37 cellular contexts compared by ENCODE assay signal in the genomic region with DNA sequence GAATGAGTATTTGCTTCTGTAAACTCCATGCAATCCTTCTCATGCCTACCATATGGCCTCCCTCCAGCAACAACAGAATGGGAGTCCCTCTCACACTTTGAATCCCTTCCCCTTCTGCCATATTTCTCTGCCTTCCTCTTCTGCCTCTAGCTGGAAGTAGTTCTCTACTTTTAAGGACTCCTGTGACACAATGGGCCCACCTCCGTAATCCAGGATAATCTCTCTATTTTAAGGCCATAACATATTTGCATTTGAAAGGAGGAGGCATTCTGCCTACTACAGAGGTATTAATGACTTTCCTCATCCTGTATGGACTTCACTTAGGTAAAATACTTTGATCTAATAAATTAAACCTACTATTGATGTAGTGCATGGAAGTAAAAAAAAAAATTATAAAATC.
"Had no signal": no experiment of that assay in that cellular context is flagged by ENCODE, and none has a peak within 500 bp of the region (broad histone marks: within the 10 kb centered on the region; RNA-seq: fewer than 3 reads in every experiment).

No MANE protein-coding gene starts in this region.

- H3K27ac Mint-ChIP-seq: activated naive CD4-positive, alpha-beta T cell treated with anti-CD3 and anti-CD28 coated beads, Interleukin-2, amount 10 ng/mL, durations not matched to agents 7 days and 5 days; activated naive CD4-positive, alpha-beta T cell treated with anti-CD3 and anti-CD28 coated beads, Interleukin-2, amount 50 U/mL, for 24 hours; activated naive CD4-positive, alpha-beta T cell treated with anti-CD3 and anti-CD28 coated beads, Interleukin-2, amount 50 U/mL, for 72 hours; activated naive CD8-positive, alpha-beta T cell; activated naive CD8-positive, alpha-beta T cell treated with anti-CD3 and anti-CD28 coated beads for 36 hours; activated naive CD8-positive, alpha-beta T cell treated with anti-CD3 and anti-CD28 coated beads, Interleukin-2, amount 10 ng/mL, durations not matched to agents 7 days and 5 days; activated naive CD8-positive, alpha-beta T cell treated with anti-CD3 and anti-CD28 coated beads, Interleukin-2, amount 50 U/mL, for 24 hours; activated T-cell treated with anti-CD3 and anti-CD28 coated beads, Interleukin-2, amount 50 U/mL, for 24 hours; activated T-cell treated with anti-CD3 and anti-CD28 coated beads, Interleukin-2, amount 50 U/mL, for 72 hours; activated T-helper 1 cell treated with anti-CD3 and anti-CD28 coated beads, Interleukin-12 subunit alpha, Interleukin-12 subunit beta, Interleukin-2, Interleukin-4 antibody, amounts not matched to agents 30 ng/mL and 10 ng/mL and 1 ng/mL, durations not matched to agents 14 hours and 24 hours and 36 hours; activated T-helper 17 cell treated with anti-CD3 and anti-CD28 coated beads, Interleukin-2, amount 50 U/mL, for 72 hours; activated T-helper 2 cell treated with anti-CD3 and anti-CD28 coated beads, Interferon-gamma antibody, Interleukin-2, Interleukin-4, amounts not matched to agents 10 μg/mL and 5 μg/mL and 100 μg/mL, durations not matched to agents 14 hours and 24 hours and 36 hours; brain had no signal

- H3K4me1 ChIP-seq: adrenal gland, ascending aorta, body of pancreas, breast epithelium had no signal

- H3K27me3 Mint-ChIP-seq: activated naive CD4-positive, alpha-beta T cell treated with anti-CD3 and anti-CD28 coated beads, Interleukin-2, amount 10 ng/mL, durations not matched to agents 7 days and 5 days had no signal

- H3K27ac ChIP-seq: adrenal gland, ascending aorta, body of pancreas, brain microvascular endothelial cell, breast epithelium, cardiac muscle cell had no signal

- H3K9me3 Mint-ChIP-seq: activated naive CD4-positive, alpha-beta T cell treated with anti-CD3 and anti-CD28 coated beads, Interleukin-2, amount 10 ng/mL, durations not matched to agents 7 days and 5 days; activated naive CD4-positive, alpha-beta T cell treated with anti-CD3 and anti-CD28 coated beads, Interleukin-2, amount 50 U/mL, for 24 hours; activated naive CD8-positive, alpha-beta T cell treated with anti-CD3 and anti-CD28 coated beads for 36 hours; activated naive CD8-positive, alpha-beta T cell treated with anti-CD3 and anti-CD28 coated beads, Interleukin-2, amount 10 ng/mL, durations not matched to agents 7 days and 5 days; activated naive CD8-positive, alpha-beta T cell treated with anti-CD3 and anti-CD28 coated beads, Interleukin-2, amount 50 U/mL, for 24 hours; activated T-cell treated with anti-CD3 and anti-CD28 coated beads, Interleukin-2, amount 50 U/mL, for 24 hours; activated T-cell treated with anti-CD3 and anti-CD28 coated beads, Interleukin-2, amount 50 U/mL, for 4 hours; activated T-helper 1 cell treated with anti-CD3 and anti-CD28 coated beads, Interleukin-12 subunit alpha, Interleukin-12 subunit beta, Interleukin-2, Interleukin-4 antibody, amounts not matched to agents 30 ng/mL and 10 ng/mL and 1 ng/mL, durations not matched to agents 14 hours and 24 hours and 36 hours; activated T-helper 2 cell treated with anti-CD3 and anti-CD28 coated beads, Interferon-gamma antibody, Interleukin-2, Interleukin-4, amounts not matched to agents 10 μg/mL and 5 μg/mL and 100 μg/mL, durations not matched to agents 14 hours and 24 hours and 36 hours; central memory CD8-positive, alpha-beta T cell had no signal

- H3K27me3 ChIP-seq: adrenal gland, ascending aorta, body of pancreas, brain microvascular endothelial cell, breast epithelium, cardiac muscle cell had no signal

- H3K4me3 Mint-ChIP-seq: activated naive CD4-positive, alpha-beta T cell treated with anti-CD3 and anti-CD28 coated beads, Interleukin-2, amount 10 ng/mL, durations not matched to agents 7 days and 5 days; activated naive CD4-positive, alpha-beta T cell treated with anti-CD3 and anti-CD28 coated beads, Interleukin-2, amount 50 U/mL, for 24 hours; activated naive CD8-positive, alpha-beta T cell; activated naive CD8-positive, alpha-beta T cell treated with anti-CD3 and anti-CD28 coated beads for 36 hours; activated naive CD8-positive, alpha-beta T cell treated with anti-CD3 and anti-CD28 coated beads, Interleukin-2, amount 10 ng/mL, durations not matched to agents 7 days and 5 days; activated naive CD8-positive, alpha-beta T cell treated with anti-CD3 and anti-CD28 coated beads, Interleukin-2, amount 50 U/mL, for 24 hours; activated T-cell treated with anti-CD3 and anti-CD28 coated beads, Interleukin-2, amount 50 U/mL, for 24 hours; activated T-cell treated with anti-CD3 and anti-CD28 coated beads, Interleukin-2, amount 50 U/mL, for 4 hours; activated T-cell treated with anti-CD3 and anti-CD28 coated beads, Interleukin-2, amount 50 U/mL, for 72 hours; activated T-helper 1 cell treated with anti-CD3 and anti-CD28 coated beads, Interleukin-12 subunit alpha, Interleukin-12 subunit beta, Interleukin-2, Interleukin-4 antibody, amounts not matched to agents 30 ng/mL and 10 ng/mL and 1 ng/mL, durations not matched to agents 14 hours and 24 hours and 36 hours; activated T-helper 17 cell treated with anti-CD3 and anti-CD28 coated beads, Interleukin-2, amount 50 U/mL, for 72 hours; brain; central memory CD8-positive, alpha-beta T cell had no signal

- H3K36me3 ChIP-seq: adrenal gland, ascending aorta, brain microvascular endothelial cell, breast epithelium, cardiac muscle cell had no signal

- H3K9me3 ChIP-seq: adrenal gland, ascending aorta, body of pancreas, breast epithelium had no signal

- H3K4me1 Mint-ChIP-seq: activated naive CD4-positive, alpha-beta T cell treated with anti-CD3 and anti-CD28 coated beads, Interleukin-2, amount 10 ng/mL, durations not matched to agents 7 days and 5 days; activated naive CD4-positive, alpha-beta T cell treated with anti-CD3 and anti-CD28 coated beads, Interleukin-2, amount 50 U/mL, for 24 hours; activated naive CD8-positive, alpha-beta T cell treated with anti-CD3 and anti-CD28 coated beads for 36 hours; activated naive CD8-positive, alpha-beta T cell treated with anti-CD3 and anti-CD28 coated beads, Interleukin-2, amount 10 ng/mL, durations not matched to agents 7 days and 5 days; activated naive CD8-positive, alpha-beta T cell treated with anti-CD3 and anti-CD28 coated beads, Interleukin-2, amount 50 U/mL, for 24 hours; activated T-helper 17 cell treated with anti-CD3 and anti-CD28 coated beads, Interleukin-2, amount 50 U/mL, for 72 hours; brain; central memory CD8-positive, alpha-beta T cell had no signal

- H3K36me3 Mint-ChIP-seq: activated naive CD4-positive, alpha-beta T cell treated with anti-CD3 and anti-CD28 coated beads, Interleukin-2, amount 10 ng/mL, durations not matched to agents 7 days and 5 days; activated naive CD4-positive, alpha-beta T cell treated with anti-CD3 and anti-CD28 coated beads, Interleukin-2, amount 50 U/mL, for 24 hours; activated naive CD8-positive, alpha-beta T cell; activated naive CD8-positive, alpha-beta T cell treated with anti-CD3 and anti-CD28 coated beads for 36 hours; activated naive CD8-positive, alpha-beta T cell treated with anti-CD3 and anti-CD28 coated beads, Interleukin-2, amount 10 ng/mL, durations not matched to agents 7 days and 5 days; brain had no signal

- DNase-seq: activated effector memory CD4-positive, alpha-beta T cell treated with anti-CD3 and anti-CD28 coated beads, Interleukin-2, amount 50 U/mL, for 16 hours; activated effector memory CD4-positive, alpha-beta T cell treated with Interleukin-2 at 50 U/mL for 16 hours; activated gamma-delta T cell; activated gamma-delta T cell treated with Interleukin-2 at 50 U/mL for 16 hours; activated naive CD4-positive, alpha-beta T cell; activated naive CD4-positive, alpha-beta T cell treated with anti-CD3 and anti-CD28 coated beads, Interleukin-2, amount 10 ng/mL, durations not matched to agents 7 days and 5 days; activated naive CD4-positive, alpha-beta T cell treated with anti-CD3 and anti-CD28 coated beads, Interleukin-2, amount 50 U/mL, for 16 hours; activated naive CD4-positive, alpha-beta T cell treated with Interleukin-2 at 50 U/mL for 16 hours; activated naive CD8-positive, alpha-beta T cell treated with anti-CD3 and anti-CD28 coated beads for 36 hours; activated naive CD8-positive, alpha-beta T cell treated with anti-CD3 and anti-CD28 coated beads, Interleukin-2, amount 10 ng/mL, durations not matched to agents 7 days and 5 days; activated naive CD8-positive, alpha-beta T cell treated with anti-CD3 and anti-CD28 coated beads, Interleukin-2, amount 50 U/mL, for 24 hours; activated T-cell treated with anti-CD3 and anti-CD28 coated beads, Interleukin-2, amount 50 U/mL, for 1 hour; activated T-cell treated with anti-CD3 and anti-CD28 coated beads, Interleukin-2, amount 50 U/mL, for 24 hours; activated T-cell treated with anti-CD3 and anti-CD28 coated beads, Interleukin-2, amount 50 U/mL, for 4 hours; activated T-cell treated with anti-CD3 and anti-CD28 coated beads, Interleukin-2, amount 50 U/mL, for 48 hours; activated T-cell treated with anti-CD3 and anti-CD28 coated beads, Interleukin-2, amount 50 U/mL, for 72 hours; adrenal gland; amniotic stem cell; amygdala; anterior cingulate cortex; aorta; body of pancreas; brain microvascular endothelial cell; caudate nucleus; central memory CD4-positive, alpha-beta T cell; cerebellar nuclear complex had no signal

- H3K4me3 ChIP-seq: adrenal gland, ascending aorta, body of pancreas, breast epithelium, cardiac muscle cell had no signal

- ATAC-seq: activated naive CD4-positive, alpha-beta T cell treated with anti-CD3 and anti-CD28 coated beads, Interleukin-2, amount 50 U/mL, for 72 hours; activated naive CD8-positive, alpha-beta T cell treated with anti-CD3 and anti-CD28 coated beads, Interleukin-2, amount 50 U/mL, for 24 hours; activated T-cell treated with anti-CD3 and anti-CD28 coated beads, Interleukin-2, amount 50 U/mL, for 4 hours; activated T-cell treated with anti-CD3 and anti-CD28 coated beads, Interleukin-2, amount 50 U/mL, for 72 hours; activated T-helper 17 cell treated with anti-CD3 and anti-CD28 coated beads, Interleukin-2, amount 50 U/mL, for 72 hours; body of pancreas had no signal
